In genomic region chr2:157782057-157782845, GRCh38 we compare ENCODE assay signal across 9 cellular contexts.
DNase-seq lines count a peak whose midpoint lies in the region; FAIRE-seq and TF ChIP-seq lines count a peak whose summit lies in the region.
"Had no signal": no experiment of that assay in that cellular context is flagged by ENCODE, and none has a peak within 500 bp of the region (broad histone marks: within the 10 kb centered on the region; RNA-seq: fewer than 3 reads in every experiment).

No MANE protein-coding gene starts in this region.

- no peak overlapping the region for H2BK12ac ChIP-seq in mesenchymal stem cell (ENCODE audit: low read length in 2 of 2)

- no peaks in the 10 kb centered on the region for H3K9me3 ChIP-seq in mesenchymal stem cell (ENCODE audit: control insufficient read depth, low read length)

- H4K91ac ChIP-seq in mesenchymal stem cell (ENCODE audit: low read length), result no peak overlapping the region

- H3K9ac ChIP-seq in mesenchymal stem cell (ENCODE audit: low read length), result no peak overlapping the region

- no peak overlapping the region for H2AFZ ChIP-seq in mesenchymal stem cell (ENCODE audit: low read depth, low read length)

- POLR2A ChIA-PET in BJ (lab: Charles Lee), result no interaction called here

- FAIRE-seq in HTR-8/SVneo (lab: Jason Lieb, UNC), result no peak

- no peak overlapping the region for H3K14ac ChIP-seq in mesenchymal stem cell (ENCODE audit: low read length in 2 of 2)

- CTCF ChIA-PET in BJ (lab: Yijun Ruan, JAX), result interaction anchor here (0.7 to 0.8 kb wide), 2 partner anchors 149 to 223 kb away, joined by 3 read pairs; no protein-coding TSS in a partner anchor

- no peak overlapping the region for H2AK5ac ChIP-seq in mesenchymal stem cell (ENCODE audit: low read length, severe bottlenecking)

- H3K23ac ChIP-seq in mesenchymal stem cell (ENCODE audit: low read length in 2 of 2), result no peak overlapping the region

- H3K27me3 ChIP-seq in BJ (ENCODE audit: control insufficient read depth, insufficient read depth, low read length) (no peaks in the 10 kb centered on the region), mesenchymal stem cell (ENCODE audit: control insufficient read depth in 1 of 2, insufficient read depth in 1 of 2, low read length in 2 of 2) (no peaks in the 10 kb centered on the region)

- no peak overlapping the region for H3K4me2 ChIP-seq in mesenchymal stem cell (ENCODE audit: low read length, poor library complexity, severe bottlenecking)

- no peak overlapping the region for H2BK5ac ChIP-seq in mesenchymal stem cell (ENCODE audit: low read depth, low read length, poor library complexity, severe bottlenecking)

- H3K4me3 ChIP-seq in BJ (ENCODE audit: low read depth, low read length), result no peak overlapping the region
- no peak overlapping the region for H3K4me3 ChIP-seq in astrocyte of the cerebellum (ENCODE audit: low read depth, low read length)
- H3K4me3 ChIP-seq in mesenchymal stem cell (ENCODE audit: insufficient read depth in 1 of 2, low read depth in 1 of 2, low read length in 2 of 2), result no peak overlapping the region

- H2BK15ac ChIP-seq in mesenchymal stem cell (ENCODE audit: low read depth, poor library complexity, severe bottlenecking), result no peak overlapping the region

- H2BK120ac ChIP-seq in mesenchymal stem cell (ENCODE audit: low read depth, low read length), result no peak overlapping the region

- peaks cover 9% of the 10 kb centered on the region for H3K4me1 ChIP-seq in mesenchymal stem cell (ENCODE audit: control insufficient read depth, insufficient read depth, low read depth, low read length)

- peaks cover 17% of the 10 kb centered on the region for H3K79me1 ChIP-seq in mesenchymal stem cell (replicated peaks; ENCODE audit: low read length, poor library complexity, severe bottlenecking)

- no peak for DNase-seq in BJ (ENCODE audit: low read depth)
- peak; percentile 1 for DNase-seq in HTR-8/SVneo (ENCODE audit: insufficient read length, low spot score)
- DNase-seq in astrocyte of the cerebellum (ENCODE audit: low read depth), result no peak
- peak; percentile 57 for DNase-seq in mesenchymal stem cell
- DNase-seq in inferior parietal cortex (ENCODE audit: extremely low spot score), result no peak
- DNase-seq in NCI-H226, result no peak
- no peak for DNase-seq in middle frontal gyrus (ENCODE audit: extremely low spot score, low spot score)
- DNase-seq in DMS153 (lab: John Stamatoyannopoulos, UW), result no peak
- DNase-seq: NCI-H748 treated with DMSO at 0.1 percent for 48 hours had no signal

- H3K18ac ChIP-seq in mesenchymal stem cell (ENCODE audit: low read depth in 1 of 2, low read length in 2 of 2), result no peak overlapping the region

- H4K8ac ChIP-seq in mesenchymal stem cell (ENCODE audit: low read length), result no peak overlapping the region

- TF ChIP-seq CTCF in BJ (IDR thresholded peaks at IDR 0.05; ENCODE audit: insufficient read depth, low read depth, low read length), result peak; percentile 31; the same call in 1 of the 2 replicates
- TF ChIP-seq CTCF in astrocyte of the cerebellum (IDR thresholded peaks at IDR 0.05; ENCODE audit: low read depth, low read length, missing control alignments), result peak; percentile 33

- in situ Hi-C loops in astrocyte of the cerebellum (cut with HindIII; ENCODE audit: low sequenced_read_pairs), result loop anchor here (25.0 kb wide), 1 partner anchor 230 kb away; no protein-coding TSS in a partner anchor

- H3K4ac ChIP-seq in mesenchymal stem cell (ENCODE audit: low read depth in 1 of 2, low read length in 2 of 2), result no peak overlapping the region

- peaks cover 4% of the 10 kb centered on the region for H3K36me3 ChIP-seq in BJ (ENCODE audit: control insufficient read depth, insufficient read depth, low read length)
- H3K36me3 ChIP-seq in mesenchymal stem cell (ENCODE audit: control insufficient read depth in 1 of 2, insufficient read depth in 2 of 2, low read depth in 1 of 2, low read length in 2 of 2), result peaks cover 8 to 35% of the 10 kb centered on the region in 2 experiments

- H3K27ac ChIP-seq in mesenchymal stem cell (ENCODE audit: low read length, poor library complexity, severe bottlenecking), result no peak overlapping the region

- 59% methylated on average over 2 of the region's 4 CpGs for WGBS in mesenchymal stem cell

Comparison
In these comparisons a context has a peak if more than half of its experiments do, and no peak if none do; other contexts are left out.
1. DNase-seq: peak in HTR-8/SVneo (single experiment) and mesenchymal stem cell (single experiment); none in BJ (single experiment), astrocyte of the cerebellum (single experiment), inferior parietal cortex (single experiment), NCI-H226 (single experiment), middle frontal gyrus (single experiment) and DMS153 (single experiment).